ENCODE assay signal across 8 cellular contexts in the genomic region with DNA sequence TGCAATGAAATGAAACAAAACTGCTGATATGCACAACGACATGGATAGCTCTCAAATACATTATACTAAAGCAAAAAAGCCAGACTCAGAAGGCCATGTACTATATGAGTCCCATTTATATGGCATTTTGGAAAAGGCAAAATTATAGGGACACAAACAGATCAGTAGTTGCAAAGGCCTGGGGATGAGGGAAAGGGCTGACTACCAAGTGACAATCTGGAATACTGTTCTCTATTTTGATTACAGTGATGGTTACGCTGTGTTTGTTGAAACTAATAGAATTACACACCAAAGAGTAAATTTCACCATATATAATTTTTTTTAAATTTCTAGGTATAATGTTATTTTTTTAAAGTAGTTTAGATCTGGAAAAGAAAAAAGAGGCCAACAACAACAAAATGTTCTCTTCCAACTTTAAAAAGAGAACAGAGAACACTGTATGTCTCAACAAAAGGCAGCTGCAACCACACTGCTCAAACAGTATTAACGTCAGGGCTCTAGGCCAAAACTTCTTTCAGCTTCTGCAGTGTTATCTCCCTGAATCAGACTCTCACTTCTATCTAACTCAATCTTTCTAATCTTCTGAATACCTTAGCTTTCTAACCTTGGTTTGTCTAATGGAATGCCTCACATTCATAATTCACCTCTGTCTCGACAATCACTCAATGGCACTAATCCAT.
A peak's percentile ranks its signal among the peaks of the same experiment; 100 is the strongest.
DNase-seq lines count a peak whose midpoint lies in the region; ATAC-seq and TF ChIP-seq lines count a peak whose summit lies in the region.

No MANE protein-coding gene starts in this region.

- H3K27me3 Mint-ChIP-seq in neural crest cell (ENCODE audit: low read depth) = no peaks in the 10 kb centered on the region

- TF ChIP-seq RAD21 in IMR-90 (IDR thresholded peaks at IDR 0.05; ENCODE audit: low read length) = no peak

- H3K27ac ChIP-seq in DND-41 (ENCODE audit: low read length) = peak overlapping the region; percentile 74
- H3K27ac ChIP-seq in IMR-90 (ENCODE audit: insufficient read depth, low read length) = no peak overlapping the region
- peak overlapping the region; percentile 86 for H3K27ac ChIP-seq in cingulate gyrus (ENCODE audit: low read depth, low read length)
- no peak overlapping the region for H3K27ac ChIP-seq in colonic mucosa

- no peak overlapping the region for H2BK20ac ChIP-seq in IMR-90 (ENCODE audit: low read depth, low read length)

- H3K23ac ChIP-seq in IMR-90 (ENCODE audit: low read depth, low read length) = no peak overlapping the region

- H4K20me1 ChIP-seq in DND-41 (ENCODE audit: insufficient read depth, low read length) (peaks cover 13% of the 10 kb centered on the region; the same call in 1 of the 2 replicates), IMR-90 (ENCODE audit: insufficient read depth, low read length) (peaks cover 15% of the 10 kb centered on the region; the same call in 1 of the 2 replicates)

- peak overlapping the region; percentile 22 for H2BK5ac ChIP-seq in IMR-90 (ENCODE audit: low read depth, low read length, poor library complexity, severe bottlenecking)

- H3K9ac ChIP-seq in DND-41 (ENCODE audit: low read depth, low read length) (peak overlapping the region; percentile 33; the same call in 1 of the 2 replicates), IMR-90 (ENCODE audit: low read depth, low read length) (no peak overlapping the region), colonic mucosa (ENCODE audit: low read depth in 2 of 2, low read length in 2 of 2) (no peak overlapping the region)

- H3K36me3 ChIP-seq in DND-41 (ENCODE audit: insufficient read depth, low read length) = peaks cover 25% of the 10 kb centered on the region
- no peaks in the 10 kb centered on the region for H3K36me3 ChIP-seq in IMR-90 (ENCODE audit: control insufficient read depth, insufficient read depth, low read length)
- no peaks in the 10 kb centered on the region for H3K36me3 ChIP-seq in colonic mucosa

- H3K9me1 ChIP-seq in IMR-90 (ENCODE audit: insufficient read depth, low read length) = 0 out of 2 replicates have a peak, but pooled peaks cover 6% of the 10 kb centered on the region

- H3K4me2 ChIP-seq in DND-41 (ENCODE audit: insufficient read depth, low read length) = peak overlapping the region; percentile 31; the same call in 1 of the 2 replicates
- H3K4me2 ChIP-seq in IMR-90 (ENCODE audit: low read depth, low read length) = peak overlapping the region; percentile 92

- 0 out of 4 replicates have a peak overlapping the region, but pooled peaks of 1 of the 2 experiments have one; percentile 20 for H4K8ac ChIP-seq in IMR-90 (ENCODE audit: low read depth in 2 of 2, low read length in 2 of 2)

- no peak overlapping the region for H4K5ac ChIP-seq in IMR-90 (ENCODE audit: low read depth, low read length)

- CTCF ChIA-PET in IMR-90 (lab: Yijun Ruan, JAX) = interaction anchor here (1.0 to 1.5 kb wide), 3 partner anchors 14 to 86 kb away, joined by 3 to 5 read pairs (median 3); no protein-coding TSS in a partner anchor

- POLR2A ChIA-PET in IMR-90 (lab: Charles Lee; ENCODE audit: unreplicated experiment) = no interaction called here

- no peak overlapping the region for H3K14ac ChIP-seq in IMR-90 (replicated peaks; ENCODE audit: low read depth, low read length)

- TF ChIP-seq POLR2A in IMR-90 (IDR thresholded peaks at IDR 0.05; ENCODE audit: low read depth, low read length) = no peak

- H4K91ac ChIP-seq in IMR-90 (ENCODE audit: insufficient read depth, low read depth, low read length) = no peak overlapping the region

- 11% methylated on average over 1 of the region's 4 CpGs; no CpG with 5 or more reads in 1 of the 2 experiments for WGBS in IMR-90 (ENCODE audit: extremely low coverage in 2 of 2, insufficient read length in 1 of 2), 2 experiments

- no peak overlapping the region for H3K56ac ChIP-seq in IMR-90 (ENCODE audit: extremely low read depth, insufficient read depth, low read length)

- H2BK15ac ChIP-seq in IMR-90 (ENCODE audit: low read depth, low read length) = no peak overlapping the region

- no peak overlapping the region; the same call in 1 of the 2 replicates for H3K4ac ChIP-seq in IMR-90 (ENCODE audit: low read depth, low read length)

- H3K9me3 ChIP-seq in DND-41 (ENCODE audit: insufficient read depth, low read length, severe bottlenecking) (peaks cover 3% of the 10 kb centered on the region), IMR-90 (ENCODE audit: control insufficient read depth, insufficient read depth, low read length) (no peaks in the 10 kb centered on the region), colonic mucosa (no peaks in the 10 kb centered on the region)

- H3K36me3 Mint-ChIP-seq in neural crest cell (ENCODE audit: low read depth) = peaks cover 5% of the 10 kb centered on the region

- dilution Hi-C loops in IMR-90 (cut with HindIII; ENCODE audit: low sequenced_read_pairs, unreplicated experiment) = no loop called here

- no peak overlapping the region for H2AFZ ChIP-seq in DND-41 (ENCODE audit: low read depth, low read length)
- no peak overlapping the region for H2AFZ ChIP-seq in IMR-90 (replicated peaks; ENCODE audit: low read length, poor library complexity)

- peaks cover 78% of the 10 kb centered on the region for H3K79me2 ChIP-seq in DND-41 (ENCODE audit: insufficient read depth, low read length)

- intact Hi-C loops in IMR-90 (cut with micrococcal nuclease) (no loop called here), colonic mucosa (cut with DNase I) (no loop called here)

- no peak overlapping the region for H2BK120ac ChIP-seq in IMR-90 (ENCODE audit: low read depth, low read length)

- H3K27ac Mint-ChIP-seq in neural crest cell (ENCODE audit: unreplicated experiment) = peak overlapping the region; percentile 53

- H3K27me3 ChIP-seq in DND-41 (ENCODE audit: insufficient read depth, low read length, poor library complexity) (no peaks in the 10 kb centered on the region), IMR-90 (ENCODE audit: control insufficient read depth, insufficient read depth, low read length) (no peaks in the 10 kb centered on the region), colonic mucosa (no peaks in the 10 kb centered on the region)

- no peak overlapping the region for H3K4me3 Mint-ChIP-seq in neural crest cell

- no peak overlapping the region; the same call in 1 of the 2 replicates for H3K18ac ChIP-seq in IMR-90 (ENCODE audit: low read depth, low read length)

- DNase-seq in DND-41 (peak; percentile 43), IMR-90 (peak; percentile 74), neural crest cell (ENCODE audit: low read depth, low spot score) (no peak), epidermal melanocyte (ENCODE audit: insufficient read length, low spot score) (no peak), colonic mucosa (no peak)
- DNase-seq in stimulated activated CD4-positive, alpha-beta T cell treated with anti-CD3 and anti-CD28 coated beads, Interleukin-1b, Interleukin-23, amount 100 ng/mL, for 48 hours = no peak

- H3K79me1 ChIP-seq in IMR-90 (ENCODE audit: low read depth in 1 of 2, low read length in 2 of 2) = peaks cover 13 to 54% of the 10 kb centered on the region in 2 experiments

- no peak overlapping the region for H2AK5ac ChIP-seq in IMR-90 (ENCODE audit: low read depth, low read length)

- H2AK9ac ChIP-seq in IMR-90 (replicated peaks; ENCODE audit: low read depth, low read length, poor library complexity) = no peak overlapping the region

- TF ChIP-seq CTCF in DND-41 (IDR thresholded peaks at IDR 0.05; ENCODE audit: borderline replicate concordance, extremely low read depth, low read length, poor library complexity, severe bottlenecking) (no peak), IMR-90 (conservative IDR thresholded peaks at IDR 0.05; ENCODE audit: low read depth, low read length) (no peak), neural crest cell (conservative IDR thresholded peaks at IDR 0.05) (no peak), colonic mucosa (IDR thresholded peaks at IDR 0.05) (no peak)

- H3K4me3 ChIP-seq in DND-41 (ENCODE audit: low read depth in 1 of 2, low read length in 2 of 2) (no peak overlapping the region), IMR-90 (ENCODE audit: insufficient read depth, low read depth, low read length) (no peak overlapping the region), colonic mucosa (no peak overlapping the region)

- no TSS peak for BruUV-seq in IMR-90 (replicated peaks; lab: Mats Ljungman, UMichigan)

- ATAC-seq in DND-41 (ENCODE audit: insufficient read depth, low read depth) (peak; percentile 94), IMR-90 (ENCODE audit: low read depth) (peak; percentile 91), GM21528 (IDR thresholded peaks at IDR 0.05; ENCODE audit: low FRiP score, unreplicated experiment) (no peak)

- in situ Hi-C loops in IMR-90 (cut with MboI; ENCODE audit: low sequenced_read_pairs) = no loop called here

- peaks cover 3% of the 10 kb centered on the region for H3K4me1 Mint-ChIP-seq in neural crest cell

- peaks cover 3% of the 10 kb centered on the region for H3K9me3 Mint-ChIP-seq in neural crest cell

- H3K4me1 ChIP-seq in DND-41 (ENCODE audit: insufficient read depth, low read length) (peaks cover 45% of the 10 kb centered on the region), IMR-90 (ENCODE audit: control insufficient read depth, insufficient read depth, low read length) (peaks cover 4% of the 10 kb centered on the region), colonic mucosa (no peaks in the 10 kb centered on the region)

TF ChIP-seq in IMR-90, 13 proteins besides CTCF, POLR2A, EP300 and RAD21:
- TF ChIP-seq FOS (IDR thresholded peaks at IDR 0.05; ENCODE audit: low read depth, low read length) (no peak), RCOR1 (IDR thresholded peaks at IDR 0.05; ENCODE audit: insufficient replicate concordance, low read length) (no peak), MAFK (IDR thresholded peaks at IDR 0.05; ENCODE audit: low read depth, low read length) (no peak), CEBPB (IDR thresholded peaks at IDR 0.05; ENCODE audit: low read depth, low read length) (no peak)

Comparison
In these comparisons a context has a peak if more than half of its experiments do, and no peak if none do; other contexts are left out.
1. DNase-seq: peak in DND-41 (single experiment) and IMR-90 (single experiment); none in neural crest cell (single experiment), epidermal melanocyte (single experiment), stimulated activated CD4-positive, alpha-beta T cell treated with anti-CD3 and anti-CD28 coated beads, Interleukin-1b, Interleukin-23, amount 100 ng/mL, for 48 hours (single experiment) and colonic mucosa (single experiment).
2. H3K27ac ChIP-seq: peak in DND-41 (single experiment) and cingulate gyrus (single experiment); none in IMR-90 (single experiment) and colonic mucosa (single experiment).